1 cellular context compared by ENCODE assay signal in genomic region chr11:26087095-26087935, GRCh38.
A peak's percentile ranks its signal among the peaks of the same experiment; 100 is the strongest.
TF ChIP-seq lines count a peak whose summit lies in the region.

No MANE protein-coding gene starts in this region.

TF ChIP-seq in GM12878, 131 proteins besides CTCF, POLR2A, EP300 and RAD21 (continued from another document and continues in another):
- no peak for TF ChIP-seq RB1 (IDR thresholded peaks at IDR 0.05; ENCODE audit: borderline replicate concordance)
- TF ChIP-seq, protein P1, sequence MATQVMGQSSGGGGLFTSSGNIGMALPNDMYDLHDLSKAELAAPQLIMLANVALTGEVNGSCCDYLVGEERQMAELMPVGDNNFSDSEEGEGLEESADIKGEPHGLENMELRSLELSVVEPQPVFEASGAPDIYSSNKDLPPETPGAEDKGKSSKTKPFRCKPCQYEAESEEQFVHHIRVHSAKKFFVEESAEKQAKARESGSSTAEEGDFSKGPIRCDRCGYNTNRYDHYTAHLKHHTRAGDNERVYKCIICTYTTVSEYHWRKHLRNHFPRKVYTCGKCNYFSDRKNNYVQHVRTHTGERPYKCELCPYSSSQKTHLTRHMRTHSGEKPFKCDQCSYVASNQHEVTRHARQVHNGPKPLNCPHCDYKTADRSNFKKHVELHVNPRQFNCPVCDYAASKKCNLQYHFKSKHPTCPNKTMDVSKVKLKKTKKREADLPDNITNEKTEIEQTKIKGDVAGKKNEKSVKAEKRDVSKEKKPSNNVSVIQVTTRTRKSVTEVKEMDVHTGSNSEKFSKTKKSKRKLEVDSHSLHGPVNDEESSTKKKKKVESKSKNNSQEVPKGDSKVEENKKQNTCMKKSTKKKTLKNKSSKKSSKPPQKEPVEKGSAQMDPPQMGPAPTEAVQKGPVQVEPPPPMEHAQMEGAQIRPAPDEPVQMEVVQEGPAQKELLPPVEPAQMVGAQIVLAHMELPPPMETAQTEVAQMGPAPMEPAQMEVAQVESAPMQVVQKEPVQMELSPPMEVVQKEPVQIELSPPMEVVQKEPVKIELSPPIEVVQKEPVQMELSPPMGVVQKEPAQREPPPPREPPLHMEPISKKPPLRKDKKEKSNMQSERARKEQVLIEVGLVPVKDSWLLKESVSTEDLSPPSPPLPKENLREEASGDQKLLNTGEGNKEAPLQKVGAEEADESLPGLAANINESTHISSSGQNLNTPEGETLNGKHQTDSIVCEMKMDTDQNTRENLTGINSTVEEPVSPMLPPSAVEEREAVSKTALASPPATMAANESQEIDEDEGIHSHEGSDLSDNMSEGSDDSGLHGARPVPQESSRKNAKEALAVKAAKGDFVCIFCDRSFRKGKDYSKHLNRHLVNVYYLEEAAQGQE (IDR thresholded peaks at IDR 0.05; ENCODE audit: low read depth, low read length), result no peak
- peak; percentile 93 for TF ChIP-seq NFIC (IDR thresholded peaks at IDR 0.05; ENCODE audit: low read depth, low read length)
- TF ChIP-seq SREBF1 (IDR thresholded peaks at IDR 0.05; ENCODE audit: low read length), result no peak
- peak; percentile 76; the same call in 1 of the 2 replicates for TF ChIP-seq BCL11A (IDR thresholded peaks at IDR 0.05; ENCODE audit: low read depth, low read length)
- 0 out of 2 replicates have a peak, but pooled peaks have one; percentile 30 for TF ChIP-seq CHD2 (IDR thresholded peaks at IDR 0.05; ENCODE audit: borderline replicate concordance, low read depth, low read length)
- TF ChIP-seq, protein P2, sequence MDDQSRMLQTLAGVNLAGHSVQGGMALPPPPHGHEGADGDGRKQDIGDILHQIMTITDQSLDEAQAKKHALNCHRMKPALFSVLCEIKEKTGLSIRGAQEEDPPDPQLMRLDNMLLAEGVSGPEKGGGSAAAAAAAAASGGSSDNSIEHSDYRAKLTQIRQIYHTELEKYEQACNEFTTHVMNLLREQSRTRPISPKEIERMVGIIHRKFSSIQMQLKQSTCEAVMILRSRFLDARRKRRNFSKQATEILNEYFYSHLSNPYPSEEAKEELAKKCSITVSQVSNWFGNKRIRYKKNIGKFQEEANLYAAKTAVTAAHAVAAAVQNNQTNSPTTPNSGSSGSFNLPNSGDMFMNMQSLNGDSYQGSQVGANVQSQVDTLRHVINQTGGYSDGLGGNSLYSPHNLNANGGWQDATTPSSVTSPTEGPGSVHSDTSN (IDR thresholded peaks at IDR 0.05; ENCODE audit: insufficient replicate concordance, low read depth, low read length), result peak; percentile 24
- no peak for TF ChIP-seq EZH2 (IDR thresholded peaks at IDR 0.05; ENCODE audit: borderline replicate concordance, control insufficient read depth, low read depth, low read length)
- peak; percentile 43; the same call in 1 of the 2 replicates for TF ChIP-seq JUNB (IDR thresholded peaks at IDR 0.05)
- TF ChIP-seq FOXM1 (IDR thresholded peaks at IDR 0.05; ENCODE audit: low read depth, low read length), result peak; percentile 91
- TF ChIP-seq SMC3 (IDR thresholded peaks at IDR 0.05; ENCODE audit: borderline replicate concordance, low read length), result no peak
- peak; percentile 73 for TF ChIP-seq DPF2 (IDR thresholded peaks at IDR 0.05)
- no peak for TF ChIP-seq ZZZ3 (IDR thresholded peaks at IDR 0.05; ENCODE audit: control insufficient read depth, insufficient read length, low read depth)
- TF ChIP-seq, protein P3, sequence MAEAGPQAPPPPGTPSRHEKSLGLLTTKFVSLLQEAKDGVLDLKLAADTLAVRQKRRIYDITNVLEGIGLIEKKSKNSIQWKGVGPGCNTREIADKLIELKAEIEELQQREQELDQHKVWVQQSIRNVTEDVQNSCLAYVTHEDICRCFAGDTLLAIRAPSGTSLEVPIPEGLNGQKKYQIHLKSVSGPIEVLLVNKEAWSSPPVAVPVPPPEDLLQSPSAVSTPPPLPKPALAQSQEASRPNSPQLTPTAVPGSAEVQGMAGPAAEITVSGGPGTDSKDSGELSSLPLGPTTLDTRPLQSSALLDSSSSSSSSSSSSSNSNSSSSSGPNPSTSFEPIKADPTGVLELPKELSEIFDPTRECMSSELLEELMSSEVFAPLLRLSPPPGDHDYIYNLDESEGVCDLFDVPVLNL (IDR thresholded peaks at IDR 0.05; ENCODE audit: low read depth, low read length), result no peak
- 0 out of 2 replicates have a peak, but pooled peaks have one; percentile 26 for TF ChIP-seq ATF7 (IDR thresholded peaks at IDR 0.05; ENCODE audit: low read depth)
- no peak for TF ChIP-seq HSF1 (IDR thresholded peaks at IDR 0.05; ENCODE audit: low read depth, low read length)
- TF ChIP-seq BHLHE40 (IDR thresholded peaks at IDR 0.05; ENCODE audit: borderline replicate concordance in 1 of 2, low read depth in 2 of 2, low read length in 1 of 2), result peak in 1 of 2 experiments; percentile 49; a peak in 1 of 4 replicates
- TF ChIP-seq NR2C1 (IDR thresholded peaks at IDR 0.05), result no peak
- peak; percentile 92 for TF ChIP-seq TCF12 (IDR thresholded peaks at IDR 0.05; ENCODE audit: low read depth, low read length)
- peak; percentile 9 for TF ChIP-seq CUX1 (IDR thresholded peaks at IDR 0.05; ENCODE audit: insufficient replicate concordance, low read depth, low read length)
- TF ChIP-seq NBN (IDR thresholded peaks at IDR 0.05), result 0 out of 2 replicates have a peak, but pooled peaks have one; percentile 42
- TF ChIP-seq ZNF622 (IDR thresholded peaks at IDR 0.05), result no peak
- TF ChIP-seq ETV6 (conservative IDR thresholded peaks at IDR 0.05 in 1 of 2, IDR thresholded peaks at IDR 0.05 in 1 of 2; ENCODE audit: borderline replicate concordance in 1 of 2, low read depth in 1 of 2), result peak in 1 of 2 experiments; percentile 58; a peak in 1 of 4 replicates
- TF ChIP-seq, protein P4, sequence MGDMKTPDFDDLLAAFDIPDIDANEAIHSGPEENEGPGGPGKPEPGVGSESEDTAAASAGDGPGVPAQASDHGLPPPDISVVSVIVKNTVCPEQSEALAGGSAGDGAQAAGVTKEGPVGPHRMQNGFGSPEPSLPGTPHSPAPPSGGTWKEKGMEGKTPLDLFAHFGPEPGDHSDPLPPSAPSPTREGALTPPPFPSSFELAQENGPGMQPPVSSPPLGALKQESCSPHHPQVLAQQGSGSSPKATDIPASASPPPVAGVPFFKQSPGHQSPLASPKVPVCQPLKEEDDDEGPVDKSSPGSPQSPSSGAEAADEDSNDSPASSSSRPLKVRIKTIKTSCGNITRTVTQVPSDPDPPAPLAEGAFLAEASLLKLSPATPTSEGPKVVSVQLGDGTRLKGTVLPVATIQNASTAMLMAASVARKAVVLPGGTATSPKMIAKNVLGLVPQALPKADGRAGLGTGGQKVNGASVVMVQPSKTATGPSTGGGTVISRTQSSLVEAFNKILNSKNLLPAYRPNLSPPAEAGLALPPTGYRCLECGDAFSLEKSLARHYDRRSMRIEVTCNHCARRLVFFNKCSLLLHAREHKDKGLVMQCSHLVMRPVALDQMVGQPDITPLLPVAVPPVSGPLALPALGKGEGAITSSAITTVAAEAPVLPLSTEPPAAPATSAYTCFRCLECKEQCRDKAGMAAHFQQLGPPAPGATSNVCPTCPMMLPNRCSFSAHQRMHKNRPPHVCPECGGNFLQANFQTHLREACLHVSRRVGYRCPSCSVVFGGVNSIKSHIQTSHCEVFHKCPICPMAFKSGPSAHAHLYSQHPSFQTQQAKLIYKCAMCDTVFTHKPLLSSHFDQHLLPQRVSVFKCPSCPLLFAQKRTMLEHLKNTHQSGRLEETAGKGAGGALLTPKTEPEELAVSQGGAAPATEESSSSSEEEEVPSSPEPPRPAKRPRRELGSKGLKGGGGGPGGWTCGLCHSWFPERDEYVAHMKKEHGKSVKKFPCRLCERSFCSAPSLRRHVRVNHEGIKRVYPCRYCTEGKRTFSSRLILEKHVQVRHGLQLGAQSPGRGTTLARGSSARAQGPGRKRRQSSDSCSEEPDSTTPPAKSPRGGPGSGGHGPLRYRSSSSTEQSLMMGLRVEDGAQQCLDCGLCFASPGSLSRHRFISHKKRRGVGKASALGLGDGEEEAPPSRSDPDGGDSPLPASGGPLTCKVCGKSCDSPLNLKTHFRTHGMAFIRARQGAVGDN (IDR thresholded peaks at IDR 0.05), result peak; percentile 46; the same call in 1 of the 2 replicates
- TF ChIP-seq, protein P5, sequence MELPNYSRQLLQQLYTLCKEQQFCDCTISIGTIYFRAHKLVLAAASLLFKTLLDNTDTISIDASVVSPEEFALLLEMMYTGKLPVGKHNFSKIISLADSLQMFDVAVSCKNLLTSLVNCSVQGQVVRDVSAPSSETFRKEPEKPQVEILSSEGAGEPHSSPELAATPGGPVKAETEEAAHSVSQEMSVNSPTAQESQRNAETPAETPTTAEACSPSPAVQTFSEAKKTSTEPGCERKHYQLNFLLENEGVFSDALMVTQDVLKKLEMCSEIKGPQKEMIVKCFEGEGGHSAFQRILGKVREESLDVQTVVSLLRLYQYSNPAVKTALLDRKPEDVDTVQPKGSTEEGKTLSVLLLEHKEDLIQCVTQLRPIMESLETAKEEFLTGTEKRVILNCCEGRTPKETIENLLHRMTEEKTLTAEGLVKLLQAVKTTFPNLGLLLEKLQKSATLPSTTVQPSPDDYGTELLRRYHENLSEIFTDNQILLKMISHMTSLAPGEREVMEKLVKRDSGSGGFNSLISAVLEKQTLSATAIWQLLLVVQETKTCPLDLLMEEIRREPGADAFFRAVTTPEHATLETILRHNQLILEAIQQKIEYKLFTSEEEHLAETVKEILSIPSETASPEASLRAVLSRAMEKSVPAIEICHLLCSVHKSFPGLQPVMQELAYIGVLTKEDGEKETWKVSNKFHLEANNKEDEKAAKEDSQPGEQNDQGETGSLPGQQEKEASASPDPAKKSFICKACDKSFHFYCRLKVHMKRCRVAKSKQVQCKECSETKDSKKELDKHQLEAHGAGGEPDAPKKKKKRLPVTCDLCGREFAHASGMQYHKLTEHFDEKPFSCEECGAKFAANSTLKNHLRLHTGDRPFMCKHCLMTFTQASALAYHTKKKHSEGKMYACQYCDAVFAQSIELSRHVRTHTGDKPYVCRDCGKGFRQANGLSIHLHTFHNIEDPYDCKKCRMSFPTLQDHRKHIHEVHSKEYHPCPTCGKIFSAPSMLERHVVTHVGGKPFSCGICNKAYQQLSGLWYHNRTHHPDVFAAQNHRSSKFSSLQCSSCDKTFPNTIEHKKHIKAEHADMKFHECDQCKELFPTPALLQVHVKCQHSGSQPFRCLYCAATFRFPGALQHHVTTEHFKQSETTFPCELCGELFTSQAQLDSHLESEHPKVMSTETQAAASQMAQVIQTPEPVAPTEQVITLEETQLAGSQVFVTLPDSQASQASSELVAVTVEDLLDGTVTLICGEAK (IDR thresholded peaks at IDR 0.05; ENCODE audit: borderline replicate concordance), result no peak
- TF ChIP-seq MLLT1 (IDR thresholded peaks at IDR 0.05), result no peak
- TF ChIP-seq RUNX3 (IDR thresholded peaks at IDR 0.05; ENCODE audit: low read length), result peak; percentile 83
- no peak for TF ChIP-seq BMI1 (IDR thresholded peaks at IDR 0.05; ENCODE audit: borderline replicate concordance)
- TF ChIP-seq STAT1 (conservative IDR thresholded peaks at IDR 0.05), result no peak
- no peak for TF ChIP-seq FOXK2 (IDR thresholded peaks at IDR 0.05)
- TF ChIP-seq SP1 (IDR thresholded peaks at IDR 0.05; ENCODE audit: low read depth, low read length), result no peak
